19 cellular contexts compared by ENCODE assay signal in genomic region chrX:45619290-45619689, GRCh38.
DNase-seq lines count a peak whose midpoint lies in the region; ATAC-seq and TF ChIP-seq lines count a peak whose summit lies in the region.
"Had no signal": no experiment of that assay in that cellular context is flagged by ENCODE, and none has a peak within 500 bp of the region (broad histone marks: within the 10 kb centered on the region; RNA-seq: fewer than 3 reads in every experiment).

No MANE protein-coding gene starts in this region.

- no peak overlapping the region for H3K27ac Mint-ChIP-seq in natural killer cell
- H3K27ac Mint-ChIP-seq: activated CD4-positive, alpha-beta T cell treated with anti-CD3 and anti-CD28 coated beads, Interleukin-2, amount 10 ng/mL, durations not matched to agents 7 days and 5 days; naive B cell had no signal

- no peak overlapping the region for H3K4me2 ChIP-seq in mesendoderm (ENCODE audit: low read length)

- H3K4me3 ChIP-seq in AG10803 (ENCODE audit: low read length), result no peak overlapping the region
- H3K4me3 ChIP-seq in astrocyte of the spinal cord (ENCODE audit: low read depth, low read length), result no peak overlapping the region
- no peak overlapping the region for H3K4me3 ChIP-seq in mesendoderm (ENCODE audit: low read length)
- H3K4me3 ChIP-seq: K562, Peyer's patch had no signal

- no peak overlapping the region for H4K5ac ChIP-seq in mesendoderm (ENCODE audit: low read length)

- H3K9me3 Mint-ChIP-seq in natural killer cell, result peaks cover 0 to 2% of the 10 kb centered on the region in 2 donors

- H3K27me3 ChIP-seq in mesendoderm (ENCODE audit: insufficient read depth, low read length, poor library complexity), result no peaks in the 10 kb centered on the region
- H3K27me3 ChIP-seq: Peyer's patch had no signal

- H4K8ac ChIP-seq in mesendoderm (ENCODE audit: low read depth, low read length), result no peak overlapping the region

- intact Hi-C loops in natural killer cell (cut with micrococcal nuclease), result no loop called here

- no peak overlapping the region for H2BK5ac ChIP-seq in mesendoderm (ENCODE audit: low read length)

- no peak overlapping the region for H2AK5ac ChIP-seq in mesendoderm (ENCODE audit: low read length)

- H3K23ac ChIP-seq in mesendoderm (ENCODE audit: low read length), result no peak overlapping the region

- in situ Hi-C loops in astrocyte of the spinal cord (cut with HindIII; ENCODE audit: low sequenced_read_pairs), result no loop called here

- WGBS in mesendoderm (ENCODE audit: extremely low coverage, insufficient coverage, low lambda C conversion rate), result no CpG with 5 or more reads among the region's 2 CpGs

- ATAC-seq in natural killer cell (no peak), HG03378 (IDR thresholded peaks at IDR 0.05; ENCODE audit: unreplicated experiment) (no peak)
- ATAC-seq: K562 had no signal

- no peak overlapping the region for H2BK15ac ChIP-seq in mesendoderm (replicated peaks; ENCODE audit: low read depth)

- DNase-seq in AG10803 (ENCODE audit: low read depth) (peak; percentile 56), LHCN-M2 (ENCODE audit: low read depth) (peak; percentile 44), astrocyte of the spinal cord (ENCODE audit: low read depth, low spot score) (peak; percentile 76), mesendoderm (peak; percentile 69), natural killer cell (no peak)
- DNase-seq in activated effector memory CD4-positive, alpha-beta T cell treated with Interleukin-2 at 50 U/mL for 16 hours, result no peak
- no peak for DNase-seq in stimulated activated naive CD4-positive, alpha-beta T cell treated with Interleukin-2 at 50 U/mL for 16 hours (lab: John Stamatoyannopoulos, UW)
- DNase-seq: activated CD4-positive, alpha-beta T cell treated with anti-CD3 and anti-CD28 coated beads, Interleukin-2, amount 10 ng/mL, durations not matched to agents 7 days and 5 days; activated CD8-positive, alpha-beta memory T cell treated with anti-CD3 and anti-CD28 coated beads, Interleukin-2, amount 50 U/mL, for 4 hours; activated naive CD4-positive, alpha-beta T cell; AML-193; cortex of kidney; naive B cell; NCI-H1092 treated with DMSO at 0.1 percent for 48 hours; NCI-H82; Peyer's patch; stimulated activated CD4-positive, alpha-beta T cell treated with anti-CD3 and anti-CD28 coated beads, Interleukin-4, amount 100 ng/mL, for 4 hours had no signal

- no peaks in the 10 kb centered on the region for H3K36me3 Mint-ChIP-seq in natural killer cell
- H3K36me3 Mint-ChIP-seq: naive B cell had no signal

- H3K4ac ChIP-seq in mesendoderm (ENCODE audit: low read depth, low read length), result no peak overlapping the region

- H3K18ac ChIP-seq in mesendoderm (ENCODE audit: low read length), result no peak overlapping the region

- H3K9ac ChIP-seq in mesendoderm (ENCODE audit: low read length), result no peak overlapping the region

- H3K27ac ChIP-seq in mesendoderm (ENCODE audit: low read depth, low read length), result no peak overlapping the region
- H3K27ac ChIP-seq: Peyer's patch had no signal

- H3K4me3 Mint-ChIP-seq in natural killer cell, result no peak overlapping the region
- H3K4me3 Mint-ChIP-seq: activated CD4-positive, alpha-beta T cell treated with anti-CD3 and anti-CD28 coated beads, Interleukin-2, amount 10 ng/mL, durations not matched to agents 7 days and 5 days; naive B cell had no signal

- no peaks in the 10 kb centered on the region for H3K4me1 Mint-ChIP-seq in natural killer cell
- H3K4me1 Mint-ChIP-seq: naive B cell had no signal

- no peaks in the 10 kb centered on the region for H3K79me2 ChIP-seq in mesendoderm (ENCODE audit: control insufficient read depth, insufficient read depth, low read length)

- H3K79me1 ChIP-seq in mesendoderm (ENCODE audit: low read length), result no peaks in the 10 kb centered on the region

- H3K27me3 Mint-ChIP-seq in natural killer cell (ENCODE audit: low read depth in 2 of 2), result peaks cover 4 to 31% of the 10 kb centered on the region in 2 donors
- H3K27me3 Mint-ChIP-seq: activated CD4-positive, alpha-beta T cell treated with anti-CD3 and anti-CD28 coated beads, Interleukin-2, amount 10 ng/mL, durations not matched to agents 7 days and 5 days had no signal

- H3K36me3 ChIP-seq in mesendoderm (ENCODE audit: control insufficient read depth, insufficient read depth, low read length), result no peaks in the 10 kb centered on the region
- H3K36me3 ChIP-seq: Peyer's patch had no signal

- TF ChIP-seq CTCF in AG10803 (conservative IDR thresholded peaks at IDR 0.05; ENCODE audit: low read length) (no peak), astrocyte of the spinal cord (IDR thresholded peaks at IDR 0.05; ENCODE audit: low read depth, low read length) (no peak), natural killer cell (IDR thresholded peaks at IDR 0.05) (no peak)

- no peak overlapping the region for H2BK120ac ChIP-seq in mesendoderm (ENCODE audit: low read depth, low read length)

- no peaks in the 10 kb centered on the region for H3K4me1 ChIP-seq in mesendoderm (ENCODE audit: control insufficient read depth, low read depth, low read length)
- H3K4me1 ChIP-seq: Peyer's patch had no signal

- no peak overlapping the region for H3K56ac ChIP-seq in mesendoderm (ENCODE audit: low read length)

Comparison
In these comparisons a context has a peak if more than half of its experiments do, and no peak if none do; other contexts are left out.
1. DNase-seq: peak in AG10803 (single experiment), LHCN-M2 (single experiment), astrocyte of the spinal cord (single experiment) and mesendoderm (single experiment); none in activated effector memory CD4-positive, alpha-beta T cell treated with Interleukin-2 at 50 U/mL for 16 hours (single experiment), natural killer cell (single experiment) and stimulated activated naive CD4-positive, alpha-beta T cell treated with Interleukin-2 at 50 U/mL for 16 hours (single experiment).